Comparison of ENCODE assay signal across 1 cellular context in the genomic region with DNA sequence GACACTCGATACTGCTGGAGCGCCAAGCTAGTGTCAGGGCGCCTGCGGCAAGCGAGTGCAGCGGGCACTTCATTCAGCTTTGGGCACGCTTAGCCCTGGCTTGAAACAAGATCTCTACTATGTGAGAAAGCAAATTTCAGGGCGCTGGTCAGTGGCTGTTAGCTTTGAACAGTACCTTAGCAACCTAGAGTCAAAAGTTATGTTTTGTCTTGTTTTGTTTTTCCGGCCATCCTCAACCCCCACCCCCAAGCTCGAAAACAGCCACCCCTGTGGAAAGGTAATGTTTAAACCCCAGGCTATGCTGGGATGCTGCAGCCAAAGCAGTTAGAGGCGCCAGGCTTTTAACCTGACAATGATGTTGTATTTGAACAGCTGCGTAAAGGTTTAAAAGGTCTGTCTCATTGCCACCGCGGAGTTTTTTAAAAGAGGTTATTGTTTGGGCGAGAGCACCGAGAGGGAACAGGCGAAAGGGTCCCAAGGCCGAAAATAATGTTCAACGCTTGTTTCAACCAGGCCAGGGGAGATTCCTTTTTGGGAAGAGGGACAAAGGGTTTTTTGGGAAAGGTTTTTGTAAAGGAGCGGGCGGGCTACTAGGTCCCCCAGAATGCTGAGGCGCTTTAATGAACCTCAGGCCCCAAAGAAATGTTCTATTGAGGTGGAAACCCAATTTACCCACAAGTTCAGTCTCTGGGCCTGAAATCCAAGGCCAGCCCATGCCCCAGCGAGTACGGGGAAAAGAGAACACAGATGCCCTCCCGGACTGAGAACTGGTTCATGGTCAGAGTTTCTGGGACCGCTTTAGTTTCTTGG.
TF ChIP-seq lines count a peak whose summit lies in the region.

No MANE protein-coding gene starts in this region.

TF ChIP-seq in GM23338, 12 proteins besides CTCF, POLR2A, EP300 and RAD21:
- TF ChIP-seq, protein P1, sequence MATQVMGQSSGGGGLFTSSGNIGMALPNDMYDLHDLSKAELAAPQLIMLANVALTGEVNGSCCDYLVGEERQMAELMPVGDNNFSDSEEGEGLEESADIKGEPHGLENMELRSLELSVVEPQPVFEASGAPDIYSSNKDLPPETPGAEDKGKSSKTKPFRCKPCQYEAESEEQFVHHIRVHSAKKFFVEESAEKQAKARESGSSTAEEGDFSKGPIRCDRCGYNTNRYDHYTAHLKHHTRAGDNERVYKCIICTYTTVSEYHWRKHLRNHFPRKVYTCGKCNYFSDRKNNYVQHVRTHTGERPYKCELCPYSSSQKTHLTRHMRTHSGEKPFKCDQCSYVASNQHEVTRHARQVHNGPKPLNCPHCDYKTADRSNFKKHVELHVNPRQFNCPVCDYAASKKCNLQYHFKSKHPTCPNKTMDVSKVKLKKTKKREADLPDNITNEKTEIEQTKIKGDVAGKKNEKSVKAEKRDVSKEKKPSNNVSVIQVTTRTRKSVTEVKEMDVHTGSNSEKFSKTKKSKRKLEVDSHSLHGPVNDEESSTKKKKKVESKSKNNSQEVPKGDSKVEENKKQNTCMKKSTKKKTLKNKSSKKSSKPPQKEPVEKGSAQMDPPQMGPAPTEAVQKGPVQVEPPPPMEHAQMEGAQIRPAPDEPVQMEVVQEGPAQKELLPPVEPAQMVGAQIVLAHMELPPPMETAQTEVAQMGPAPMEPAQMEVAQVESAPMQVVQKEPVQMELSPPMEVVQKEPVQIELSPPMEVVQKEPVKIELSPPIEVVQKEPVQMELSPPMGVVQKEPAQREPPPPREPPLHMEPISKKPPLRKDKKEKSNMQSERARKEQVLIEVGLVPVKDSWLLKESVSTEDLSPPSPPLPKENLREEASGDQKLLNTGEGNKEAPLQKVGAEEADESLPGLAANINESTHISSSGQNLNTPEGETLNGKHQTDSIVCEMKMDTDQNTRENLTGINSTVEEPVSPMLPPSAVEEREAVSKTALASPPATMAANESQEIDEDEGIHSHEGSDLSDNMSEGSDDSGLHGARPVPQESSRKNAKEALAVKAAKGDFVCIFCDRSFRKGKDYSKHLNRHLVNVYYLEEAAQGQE (IDR thresholded peaks at IDR 0.05; ENCODE audit: unreplicated experiment) = no peak
- TF ChIP-seq JUNB (IDR thresholded peaks at IDR 0.05; ENCODE audit: unreplicated experiment) (no peak), EZH2 (IDR thresholded peaks at IDR 0.05; ENCODE audit: low read depth, unreplicated experiment) (peak; percentile 78), ZNF331 (CRISPR knock-in tag; IDR thresholded peaks at IDR 0.05; ENCODE audit: low read depth) (no peak), POLR2AphosphoS5 (IDR thresholded peaks at IDR 0.05; ENCODE audit: low read depth) (no peak), STAT1 (IDR thresholded peaks at IDR 0.05; ENCODE audit: unreplicated experiment) (no peak), EZH2phosphoT487 (IDR thresholded peaks at IDR 0.05; ENCODE audit: unreplicated experiment) (peak; percentile 57)
TF ChIP-seq in GM23338: peak in this region for 2.
